In the genomic region with DNA sequence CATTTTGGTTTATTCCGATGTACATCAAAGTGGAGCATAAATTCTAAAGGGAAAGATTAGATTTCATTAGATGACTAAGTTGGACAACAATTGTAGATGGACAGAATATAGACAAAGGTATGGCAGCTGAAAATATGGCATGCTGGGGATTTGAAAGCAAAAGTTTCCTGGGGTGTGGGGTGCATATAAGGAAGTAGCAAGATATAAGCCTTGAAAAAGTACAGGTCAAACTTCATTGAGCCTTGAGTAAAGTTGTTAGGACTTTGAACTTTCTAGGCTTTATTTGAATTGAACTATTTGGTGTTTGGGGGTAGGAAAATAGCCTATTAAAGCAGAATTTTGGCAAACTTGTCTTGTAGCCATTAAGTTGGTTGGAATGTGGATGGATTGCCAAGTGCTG, we compare ENCODE assay signal across 22 cellular contexts.
DNase-seq lines count a peak whose midpoint lies in the region; ATAC-seq, FAIRE-seq and TF ChIP-seq lines count a peak whose summit lies in the region.
"Had no signal": no experiment of that assay in that cellular context is flagged by ENCODE, and none has a peak within 500 bp of the region (broad histone marks: within the 10 kb centered on the region; RNA-seq: fewer than 3 reads in every experiment).

No MANE protein-coding gene starts in this region.

- H3K4me3 ChIP-seq in IMR-90 (ENCODE audit: insufficient read depth, low read depth, low read length) (no peak overlapping the region), mucosa of descending colon (no peak overlapping the region), small intestine (ENCODE audit: low read depth in 1 of 2, low read length in 2 of 2) (no peak overlapping the region)
- H3K4me3 ChIP-seq: BLaER1 had no signal

- H3K4ac ChIP-seq in IMR-90 (ENCODE audit: low read depth, low read length): no peak overlapping the region

- H3K27me3 Mint-ChIP-seq in Calu3 (ENCODE audit: unreplicated experiment): no peaks in the 10 kb centered on the region
- H3K27me3 Mint-ChIP-seq: CD4-positive, alpha-beta memory T cell; CD4-positive, CD25-positive, alpha-beta regulatory T cell had no signal

- no peak for TF ChIP-seq POLR2A in IMR-90 (IDR thresholded peaks at IDR 0.05; ENCODE audit: low read depth, low read length)

- no peak overlapping the region for H4K91ac ChIP-seq in IMR-90 (ENCODE audit: insufficient read depth, low read depth, low read length)

- intact Hi-C loops in IMR-90 (cut with micrococcal nuclease) (no loop called here), mucosa of descending colon (cut with DNase I, micrococcal nuclease) (no loop called here), Calu3 (cut with micrococcal nuclease; ENCODE audit: unreplicated experiment) (no loop called here)

- H3K79me1 ChIP-seq in IMR-90 (ENCODE audit: low read depth in 1 of 2, low read length in 2 of 2): no peaks in the 10 kb centered on the region

- WGBS in IMR-90 (ENCODE audit: extremely low coverage in 2 of 2, insufficient read length in 1 of 2), 2 experiments: 89% methylated on average over 1 of the region's 1 CpG; no CpG with 5 or more reads in 1 of the 2 experiments
- 76 to 85% (median 82%) methylated on average over 1 of the region's 1 CpG for WGBS in small intestine, 3 donors

- ATAC-seq in IMR-90 (ENCODE audit: low read depth) (no peak), mucosa of descending colon (peak; percentile 83), HG03442 (IDR thresholded peaks at IDR 0.05; ENCODE audit: unreplicated experiment) (no peak)

- POLR2A ChIA-PET in IMR-90 (lab: Charles Lee; ENCODE audit: unreplicated experiment): interaction anchor here (0.5 kb wide), 1 partner anchor 405 kb away, joined by 3 read pairs; no protein-coding TSS in a partner anchor

- no peak overlapping the region for H3K27ac Mint-ChIP-seq in Calu3 (ENCODE audit: unreplicated experiment)
- H3K27ac Mint-ChIP-seq: CD14-positive monocyte; CD4-positive, alpha-beta memory T cell; CD4-positive, CD25-positive, alpha-beta regulatory T cell; CD8-positive, alpha-beta memory T cell had no signal

- no peak overlapping the region for H3K18ac ChIP-seq in IMR-90 (ENCODE audit: low read depth, low read length)

- no peaks in the 10 kb centered on the region for H3K9me1 ChIP-seq in IMR-90 (ENCODE audit: insufficient read depth, low read length)

- peak overlapping the region; percentile 92; the same call in 2 of the 3 replicates for H2BK15ac ChIP-seq in IMR-90 (ENCODE audit: low read depth, low read length)

- H3K27ac ChIP-seq in IMR-90 (ENCODE audit: insufficient read depth, low read length): no peak overlapping the region
- H3K27ac ChIP-seq in small intestine (ENCODE audit: low read depth in 1 of 2, low read length in 1 of 2): no peak overlapping the region
- H3K27ac ChIP-seq: BLaER1 had no signal

- no peak overlapping the region for H4K8ac ChIP-seq in IMR-90 (ENCODE audit: low read depth in 2 of 2, low read length in 2 of 2)

- no peak overlapping the region for H3K9ac ChIP-seq in IMR-90 (ENCODE audit: low read depth, low read length)
- H3K9ac ChIP-seq: BLaER1 had no signal

- H4K20me1 ChIP-seq in IMR-90 (ENCODE audit: insufficient read depth, low read length): no peaks in the 10 kb centered on the region
- H4K20me1 ChIP-seq: BLaER1 had no signal

- FAIRE-seq in small intestine (lab: Jason Lieb, UNC): no peak
- FAIRE-seq: A204.1, D721Med, GM12891, GM19239 had no signal

- peaks cover 5% of the 10 kb centered on the region for H3K9me3 ChIP-seq in IMR-90 (ENCODE audit: control insufficient read depth, insufficient read depth, low read length)
- H3K9me3 ChIP-seq in mucosa of descending colon: no peaks in the 10 kb centered on the region
- H3K9me3 ChIP-seq in small intestine (ENCODE audit: control insufficient read depth, low read depth): no peaks in the 10 kb centered on the region
- H3K9me3 ChIP-seq: BE2C had no signal

- H2AK9ac ChIP-seq in IMR-90 (replicated peaks; ENCODE audit: low read depth, low read length, poor library complexity): no peak overlapping the region

- H3K4me1 Mint-ChIP-seq in Calu3 (ENCODE audit: low read depth, unreplicated experiment): no peaks in the 10 kb centered on the region
- H3K4me1 Mint-ChIP-seq: CD14-positive monocyte; CD4-positive, alpha-beta memory T cell; CD4-positive, CD25-positive, alpha-beta regulatory T cell; CD8-positive, alpha-beta memory T cell had no signal

- H3K4me3 Mint-ChIP-seq in Calu3 (ENCODE audit: low read depth, unreplicated experiment): no peak overlapping the region
- H3K4me3 Mint-ChIP-seq: CD14-positive monocyte; CD4-positive, alpha-beta memory T cell; CD4-positive, CD25-positive, alpha-beta regulatory T cell; CD8-positive, alpha-beta memory T cell had no signal

- H2BK20ac ChIP-seq in IMR-90 (ENCODE audit: low read depth, low read length): no peak overlapping the region

- no peak overlapping the region for H3K14ac ChIP-seq in IMR-90 (replicated peaks; ENCODE audit: low read depth, low read length)

- no peak overlapping the region for H2BK5ac ChIP-seq in IMR-90 (ENCODE audit: low read depth, low read length, poor library complexity, severe bottlenecking)

- peaks cover 9% of the 10 kb centered on the region for H3K9me3 Mint-ChIP-seq in Calu3 (ENCODE audit: low read depth, unreplicated experiment)

- H3K4me1 ChIP-seq in IMR-90 (ENCODE audit: control insufficient read depth, insufficient read depth, low read length): no peaks in the 10 kb centered on the region; the same call in 1 of the 2 replicates
- H3K4me1 ChIP-seq in mucosa of descending colon (ENCODE audit: low read depth): no peaks in the 10 kb centered on the region
- H3K4me1 ChIP-seq in small intestine (ENCODE audit: control insufficient read depth in 2 of 2, insufficient read depth in 1 of 2, low read depth in 1 of 2, low read length in 1 of 2): no peaks in the 10 kb centered on the region
- H3K4me1 ChIP-seq: BE2C had no signal

- no peak for DNase-seq in IMR-90
- DNase-seq in mucosa of descending colon: peak in 1 of 3 donors; percentile 9
- peak; percentile 65 for DNase-seq in small intestine
- DNase-seq in Calu3: no peak
- DNase-seq in NCI-H345 (lab: John Stamatoyannopoulos, UW): no peak
- DNase-seq: 8988T; ACHN; BE2C; C1 segment of cervical spinal cord; CD4-positive, alpha-beta memory T cell; CD4-positive, CD25-positive, alpha-beta regulatory T cell; CD8-positive, alpha-beta memory T cell; COR-L47; DMS79 treated with DMSO at 0.1 percent for 48 hours; GF-D8 had no signal

- TF ChIP-seq CTCF in IMR-90 (conservative IDR thresholded peaks at IDR 0.05; ENCODE audit: low read depth, low read length) (no peak), mucosa of descending colon (IDR thresholded peaks at IDR 0.05) (no peak), Calu3 (IDR thresholded peaks at IDR 0.05; ENCODE audit: unreplicated experiment) (no peak)

- BruUV-seq in IMR-90 (replicated peaks; lab: Mats Ljungman, UMichigan) (no TSS peak), Calu3 (replicated peaks; lab: Mats Ljungman, UMichigan) (no TSS peak)

- no peak overlapping the region for H2AFZ ChIP-seq in IMR-90 (replicated peaks; ENCODE audit: low read length, poor library complexity)

- no peaks in the 10 kb centered on the region for H3K27me3 ChIP-seq in IMR-90 (ENCODE audit: control insufficient read depth, insufficient read depth, low read length)
- H3K27me3 ChIP-seq in small intestine (ENCODE audit: control insufficient read depth in 2 of 2, insufficient read depth in 2 of 2, low read length in 2 of 2): no peaks in the 10 kb centered on the region
- H3K27me3 ChIP-seq: BE2C, BLaER1 had no signal

- no peak overlapping the region for H4K5ac ChIP-seq in IMR-90 (ENCODE audit: low read depth, low read length)

- H3K23ac ChIP-seq in IMR-90 (ENCODE audit: low read depth, low read length): no peak overlapping the region

- CTCF ChIA-PET in IMR-90 (lab: Yijun Ruan, JAX): no interaction called here
- CTCF ChIA-PET in Calu3 (lab: Charles Lee): interaction anchor here (0.6 kb wide), 1 partner anchor 28 kb away, joined by 5 read pairs; no protein-coding TSS in a partner anchor

- H3K36me3 ChIP-seq in IMR-90 (ENCODE audit: control insufficient read depth, insufficient read depth, low read length) (no peaks in the 10 kb centered on the region), mucosa of descending colon (ENCODE audit: low read depth) (no peaks in the 10 kb centered on the region), small intestine (ENCODE audit: control insufficient read depth in 2 of 2, insufficient read depth in 2 of 2, low read length in 2 of 2) (no peaks in the 10 kb centered on the region)
- H3K36me3 ChIP-seq: BE2C, BLaER1 had no signal

- H3K4me2 ChIP-seq in IMR-90 (ENCODE audit: low read depth, low read length): no peak overlapping the region
- H3K4me2 ChIP-seq: BLaER1 had no signal

- no peak overlapping the region for H3K56ac ChIP-seq in IMR-90 (ENCODE audit: extremely low read depth, insufficient read depth, low read length)

- no peak overlapping the region for H2BK120ac ChIP-seq in IMR-90 (ENCODE audit: low read depth, low read length)

- dilution Hi-C loops in IMR-90 (cut with HindIII; ENCODE audit: low sequenced_read_pairs, unreplicated experiment): no loop called here

- H2AK5ac ChIP-seq in IMR-90 (ENCODE audit: low read depth, low read length): no peak overlapping the region

- no peak for TF ChIP-seq RAD21 in IMR-90 (IDR thresholded peaks at IDR 0.05; ENCODE audit: low read length)

- H3K36me3 Mint-ChIP-seq in Calu3 (ENCODE audit: insufficient read depth, unreplicated experiment): no peaks in the 10 kb centered on the region
- H3K36me3 Mint-ChIP-seq: CD14-positive monocyte; CD4-positive, alpha-beta memory T cell; CD4-positive, CD25-positive, alpha-beta regulatory T cell; CD8-positive, alpha-beta memory T cell had no signal

- in situ Hi-C loops in IMR-90 (cut with MboI; ENCODE audit: low sequenced_read_pairs): no loop called here

TF ChIP-seq in IMR-90, 13 proteins besides CTCF, POLR2A, EP300 and RAD21:
- TF ChIP-seq SMC3 (IDR thresholded peaks at IDR 0.05; ENCODE audit: low read depth, low read length): no peak
- TF ChIP-seq, protein P1, sequence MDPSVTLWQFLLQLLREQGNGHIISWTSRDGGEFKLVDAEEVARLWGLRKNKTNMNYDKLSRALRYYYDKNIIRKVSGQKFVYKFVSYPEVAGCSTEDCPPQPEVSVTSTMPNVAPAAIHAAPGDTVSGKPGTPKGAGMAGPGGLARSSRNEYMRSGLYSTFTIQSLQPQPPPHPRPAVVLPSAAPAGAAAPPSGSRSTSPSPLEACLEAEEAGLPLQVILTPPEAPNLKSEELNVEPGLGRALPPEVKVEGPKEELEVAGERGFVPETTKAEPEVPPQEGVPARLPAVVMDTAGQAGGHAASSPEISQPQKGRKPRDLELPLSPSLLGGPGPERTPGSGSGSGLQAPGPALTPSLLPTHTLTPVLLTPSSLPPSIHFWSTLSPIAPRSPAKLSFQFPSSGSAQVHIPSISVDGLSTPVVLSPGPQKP (IDR thresholded peaks at IDR 0.05; ENCODE audit: borderline replicate concordance, low read depth, low read length): no peak
- no peak for TF ChIP-seq BHLHE40 (IDR thresholded peaks at IDR 0.05; ENCODE audit: low read depth, low read length)
